In genomic region chr2:226623587-226624368, GRCh38 we compare ENCODE assay signal across 1 cellular context.
TF ChIP-seq lines count a peak whose summit lies in the region.

No MANE protein-coding gene starts in this region.

TF ChIP-seq in HepG2, 621 proteins besides CTCF, POLR2A, EP300 and RAD21 (continued from another document):
- peak; percentile 30; the same call in 1 of the 2 replicates for TF ChIP-seq MNT (IDR thresholded peaks at IDR 0.05)
